In the genomic region with DNA sequence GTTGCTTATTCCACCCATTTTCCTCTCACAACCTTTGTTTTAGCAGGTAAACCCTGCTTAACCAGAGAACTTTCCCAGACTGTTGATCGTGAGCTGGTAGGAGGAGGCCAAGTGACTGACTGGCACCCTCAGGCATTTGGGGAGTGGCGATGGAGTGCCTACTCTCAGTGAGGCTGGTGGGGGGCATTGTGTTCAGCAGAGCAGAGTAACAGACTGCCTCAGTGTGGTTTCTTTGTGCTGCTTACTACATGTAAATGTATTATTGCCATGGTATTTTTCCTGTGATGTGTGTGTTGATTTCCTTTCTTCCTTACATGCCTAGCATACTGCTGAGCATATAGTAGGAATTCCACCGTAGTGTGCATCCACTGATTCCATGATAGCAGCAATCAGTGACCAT, we compare ENCODE assay signal across 8 cellular contexts. TPM values are rescaled to one million over a fixed set of nuclear protein-coding genes. Genes with fewer than 3 reads are reported as not detected.
DNase-seq lines count a peak whose midpoint lies in the region; ATAC-seq lines count a peak whose summit lies in the region.

No MANE protein-coding gene starts in this region.

- no peaks in the 10 kb centered on the region for H3K9me3 ChIP-seq in CD8-positive, alpha-beta memory T cell (ENCODE audit: low read length)
- H3K9me3 ChIP-seq in mucosa of rectum (ENCODE audit: control insufficient read depth in 2 of 2, low read length in 2 of 2) = no peaks in the 10 kb centered on the region

- no peak overlapping the region for H3K27ac ChIP-seq in CD8-positive, alpha-beta memory T cell (ENCODE audit: low read depth, low read length)
- peak overlapping the region in 1 of 2 donors; percentile 6 for H3K27ac ChIP-seq in mucosa of rectum (ENCODE audit: low read depth in 2 of 2, low read length in 2 of 2)

- POLR2A ChIA-PET in CD8-positive, alpha-beta memory T cell (lab: Charles Lee) = no interaction called here

- H3K9ac ChIP-seq in mucosa of rectum (ENCODE audit: low read depth in 1 of 2, low read length in 2 of 2) = peak overlapping the region in 1 of 2 donors; percentile 93

- H3K27me3 Mint-ChIP-seq in CD8-positive, alpha-beta memory T cell = peaks cover 0 to 4% of the 10 kb centered on the region in 2 donors
- H3K27me3 Mint-ChIP-seq in central memory CD8-positive, alpha-beta T cell = no peaks in the 10 kb centered on the region

- H3K4me1 Mint-ChIP-seq in CD8-positive, alpha-beta memory T cell = peaks cover 74 to 82% (median 80%) of the 10 kb centered on the region in 3 donors
- peaks cover 67% of the 10 kb centered on the region for H3K4me1 Mint-ChIP-seq in central memory CD8-positive, alpha-beta T cell

- no peaks in the 10 kb centered on the region for H3K27me3 ChIP-seq in CD8-positive, alpha-beta memory T cell (ENCODE audit: insufficient read depth, low read length, poor library complexity, severe bottlenecking)
- H3K27me3 ChIP-seq in mucosa of rectum (ENCODE audit: control insufficient read depth in 2 of 2, insufficient read depth in 2 of 2, low read length in 2 of 2) = no peaks in the 10 kb centered on the region

- no peak for ATAC-seq in central memory CD8-positive, alpha-beta T cell (replicated peaks; ENCODE audit: extremely low read depth, poor library complexity, severe bottlenecking)
- ATAC-seq in HG03280 (IDR thresholded peaks at IDR 0.05; ENCODE audit: unreplicated experiment) (no peak), HG02870 (IDR thresholded peaks at IDR 0.05; ENCODE audit: unreplicated experiment) (no peak)

- CTCF ChIA-PET in CD8-positive, alpha-beta memory T cell (lab: Charles Lee) = interaction anchor here (1.1 to 11.1 kb wide), 3 partner anchors 65 to 107 kb away, joined by 3 to 225 read pairs (median 3); no protein-coding TSS in a partner anchor

- H3K36me3 Mint-ChIP-seq in CD8-positive, alpha-beta memory T cell = peaks cover 0 to 61% (median 7%) of the 10 kb centered on the region in 3 donors
- peaks cover 50% of the 10 kb centered on the region for H3K36me3 Mint-ChIP-seq in central memory CD8-positive, alpha-beta T cell (ENCODE audit: insufficient read depth)

- peaks cover 51% of the 10 kb centered on the region for H3K4me1 ChIP-seq in CD8-positive, alpha-beta memory T cell (ENCODE audit: insufficient read depth, low read length)
- H3K4me1 ChIP-seq in mucosa of rectum (ENCODE audit: control insufficient read depth in 2 of 2, insufficient read depth in 2 of 2, low read length in 2 of 2) = peaks cover 42 to 47% of the 10 kb centered on the region in 2 donors

- H3K36me3 ChIP-seq in CD8-positive, alpha-beta memory T cell (ENCODE audit: insufficient read depth, low read length) = no peaks in the 10 kb centered on the region
- peaks cover 3 to 20% of the 10 kb centered on the region in 2 donors for H3K36me3 ChIP-seq in mucosa of rectum (ENCODE audit: control insufficient read depth in 2 of 2, insufficient read depth in 2 of 2, low read length in 2 of 2)

- DNase-seq in CD8-positive, alpha-beta memory T cell = peak in 1 of 5 donors; percentile 25
- DNase-seq in M059J (ENCODE audit: low read depth) (peak; percentile 63), DMS153 treated with DMSO at 0.1 percent for 48 hours (lab: John Stamatoyannopoulos, UW; ENCODE audit: unreplicated experiment) (no peak)
- no peak for DNase-seq in central memory CD8-positive, alpha-beta T cell (ENCODE audit: low spot score in 2 of 2)
- DNase-seq in stimulated activated naive CD4-positive, alpha-beta T cell (lab: John Stamatoyannopoulos, UW) = no peak

- no peaks in the 10 kb centered on the region for H3K9me3 Mint-ChIP-seq in CD8-positive, alpha-beta memory T cell
- H3K9me3 Mint-ChIP-seq in central memory CD8-positive, alpha-beta T cell = no peaks in the 10 kb centered on the region

- H3K4me3 ChIP-seq in CD8-positive, alpha-beta memory T cell (ENCODE audit: low read length) = peak overlapping the region; percentile 44
- peak overlapping the region; percentile 91 to 97 for H3K4me3 ChIP-seq in mucosa of rectum (ENCODE audit: low read length in 2 of 2)

- H3K27ac Mint-ChIP-seq in CD8-positive, alpha-beta memory T cell = peak overlapping the region; percentile 44 to 96 (median 91)
- H3K27ac Mint-ChIP-seq in central memory CD8-positive, alpha-beta T cell (ENCODE audit: low read depth) = peak overlapping the region; percentile 92

- peak overlapping the region; percentile 87 to 96 (median 90) for H3K4me3 Mint-ChIP-seq in CD8-positive, alpha-beta memory T cell
- peak overlapping the region; percentile 92 for H3K4me3 Mint-ChIP-seq in central memory CD8-positive, alpha-beta T cell

RNA-seq across cellular contexts. Expression of gene MARK2, which starts 2.6 kb away (rescaled TPM):
- total RNA-seq in CD8-positive, alpha-beta memory T cell = 10 to 100 TPM; 34.5 to 38.0 TPM
- 72.5 TPM for polyA plus RNA-seq in CD8-positive, alpha-beta memory T cell
- 14.5 and 20.4 TPM in 2 replicates for total RNA-seq in M059J (2014; rRNA removed; shearing (Covaris generic))

RNA-seq across cellular contexts. Expression of gene SPINDOC, which starts 28.3 kb away (rescaled TPM):
- 10 to 100 TPM; 38.7 to 41.4 TPM for total RNA-seq in CD8-positive, alpha-beta memory T cell
- 1.4 TPM for polyA plus RNA-seq in CD8-positive, alpha-beta memory T cell
- total RNA-seq in M059J (2014; rRNA removed; shearing (Covaris generic)) = 15.3 and 28.2 TPM in 2 replicates
